Comparison of ENCODE assay signal across 20 cellular contexts in genomic region chr12:2618291-2618995, GRCh38.
A peak's percentile ranks its signal among the peaks of the same experiment; 100 is the strongest.
DNase-seq lines count a peak whose midpoint lies in the region; ATAC-seq, FAIRE-seq and TF ChIP-seq lines count a peak whose summit lies in the region.
"Had no signal": no experiment of that assay in that cellular context is flagged by ENCODE, and none has a peak within 500 bp of the region (broad histone marks: within the 10 kb centered on the region; RNA-seq: fewer than 3 reads in every experiment).

No MANE protein-coding gene starts in this region.

- intact Hi-C loops in K562 (cut with micrococcal nuclease), result no loop called here

- no peak overlapping the region for H3K9ac ChIP-seq in K562 (ENCODE audit: insufficient read depth in 1 of 2, low read depth in 2 of 2, low read length in 2 of 2)
- H3K9ac ChIP-seq: KMS-11 had no signal

- H3K4me1 ChIP-seq in K562 (replicated peaks in 1 of 2; ENCODE audit: control insufficient read depth in 2 of 2, insufficient read depth in 2 of 2, low read length in 2 of 2), result no peaks in the 10 kb centered on the region

- H3K4me2 ChIP-seq in K562 (ENCODE audit: insufficient read depth, low read length), result no peak overlapping the region
- H3K4me2 ChIP-seq: A549, KMS-11 had no signal

- CTCF ChIA-PET in K562 (lab: Yijun Ruan, JAX; ENCODE audit: low intra/inter-chr PET ratio), result no interaction called here

- TF ChIP-seq RAD21 in K562 (CRISPR knock-in tag; conservative IDR thresholded peaks at IDR 0.05 in 1 of 2, IDR thresholded peaks at IDR 0.05 in 1 of 2), result no peak

- BruUV-seq in K562 (replicated peaks; lab: Mats Ljungman, UMichigan), result no TSS peak

- WGBS in K562 (ENCODE audit: insufficient coverage, low coverage, missing lambda C conversion rate), result 1% methylated on average over 7 of the region's 12 CpGs

- H3K27ac ChIP-seq in K562 (ENCODE audit: extremely low read depth, low read depth, low read length), result no peak overlapping the region
- H3K27ac ChIP-seq: A549, KMS-11, RWPE1 had no signal

- H2AFZ ChIP-seq in K562 (ENCODE audit: low read depth, low read length), result no peak overlapping the region

- no peaks in the 10 kb centered on the region for H4K20me1 ChIP-seq in K562 (replicated peaks; ENCODE audit: control insufficient read depth, insufficient read depth, low read length)

- POLR2A ChIA-PET in K562 (lab: Yijun Ruan, JAX), result no interaction called here

- peak; percentile 40 for DNase-seq in GDM1 (lab: John Stamatoyannopoulos, UW)
- peak; percentile 53 for DNase-seq in MV-4-11 (lab: John Stamatoyannopoulos, UW)
- DNase-seq in K562 (ENCODE audit: extremely low read depth in 1 of 4, low spot score in 3 of 4), result no peak
- DNase-seq in AG08396 (ENCODE audit: low spot score), result no peak
- DNase-seq in anterior cingulate cortex (lab: John Stamatoyannopoulos, UW), result no peak
- DNase-seq in epidermal melanocyte (ENCODE audit: insufficient read length, low spot score), result no peak
- DNase-seq: CD4-positive, CD25-positive, alpha-beta regulatory T cell; H7; NCI-H2029 treated with DMSO at 0.1 percent for 48 hours; NCI-H2227 treated with DMSO at 0.1 percent for 48 hours; NCI-H526 treated with DMSO at 0.1 percent for 48 hours; SHP77; T-helper 1 cell had no signal

- no peaks in the 10 kb centered on the region for H3K9me3 ChIP-seq in K562 (replicated peaks; ENCODE audit: control insufficient read depth, insufficient read depth, low read depth, low read length)
- H3K9me3 ChIP-seq: A549 had no signal

- no peak for TF ChIP-seq EP300 in K562 (IDR thresholded peaks at IDR 0.05; ENCODE audit: low read length)

- H3K27me3 ChIP-seq in K562 (ENCODE audit: control insufficient read depth in 2 of 2, insufficient read depth in 2 of 2, low read length in 2 of 2), result peaks cover 0 to 21% of the 10 kb centered on the region in 2 experiments; a peak in 2 of 5 replicates

- no peaks in the 10 kb centered on the region for H3K9me1 ChIP-seq in K562 (ENCODE audit: control insufficient read depth, insufficient read depth, low read length)

- H3K4me3 ChIP-seq in K562, result no peak overlapping the region
- H3K4me3 ChIP-seq: A549 had no signal

- no peak for TF ChIP-seq POLR2A in K562 (conservative IDR thresholded peaks at IDR 0.05)

- no peaks in the 10 kb centered on the region for H3K36me3 ChIP-seq in K562 (ENCODE audit: control insufficient read depth, insufficient read depth, low read length)

- in situ Hi-C loops in K562 (cut with MboI), result no loop called here

- no peaks in the 10 kb centered on the region for H3K79me2 ChIP-seq in K562 (ENCODE audit: control insufficient read depth, insufficient read depth, low read length)

- TF ChIP-seq CTCF in K562 (IDR thresholded peaks at IDR 0.05 in 2 of 3, conservative IDR thresholded peaks at IDR 0.05 in 1 of 3; ENCODE audit: insufficient read depth in 2 of 3, low read depth in 1 of 3, low read length in 3 of 3), result no peak

- no peak for FAIRE-seq in K562 (lab: Jason Lieb, UNC)
- FAIRE-seq: A549, D721Med, HTR-8/SVneo had no signal

- ATAC-seq in K562 (no peak), HG02610 (IDR thresholded peaks at IDR 0.05; ENCODE audit: unreplicated experiment) (no peak)
- ATAC-seq: A549, Panc1 had no signal

TF ChIP-seq in K562, 482 proteins besides CTCF, POLR2A, EP300 and RAD21:
- peak; percentile 48; the same call in 1 of the 2 replicates for TF ChIP-seq SPI1 (IDR thresholded peaks at IDR 0.05; ENCODE audit: borderline replicate concordance, low read depth, low read length)
- TF ChIP-seq HDAC1 (IDR thresholded peaks at IDR 0.05), result no peak
- no peak for TF ChIP-seq HDAC3 (IDR thresholded peaks at IDR 0.05; ENCODE audit: borderline replicate concordance, partially characterized antibody)
- TF ChIP-seq FOXK2 (conservative IDR thresholded peaks at IDR 0.05 in 1 of 2, IDR thresholded peaks at IDR 0.05 in 1 of 2; ENCODE audit: low read depth in 2 of 2), result no peak
- TF ChIP-seq CBX3 (IDR thresholded peaks at IDR 0.05; ENCODE audit: borderline replicate concordance in 1 of 2, low read length in 2 of 2), result no peak
- no peak for TF ChIP-seq SLC30A9 (CRISPR knock-in tag; IDR thresholded peaks at IDR 0.05)
- no peak for TF ChIP-seq CEBPG (CRISPR knock-in tag; IDR thresholded peaks at IDR 0.05)
- no peak for TF ChIP-seq CEBPG (tag; conservative IDR thresholded peaks at IDR 0.05 in 1 of 2, IDR thresholded peaks at IDR 0.05 in 1 of 2)
- no peak for TF ChIP-seq ZNF695 (CRISPR knock-in tag; IDR thresholded peaks at IDR 0.05)

Comparison
In these comparisons a context has a peak if more than half of its experiments do, and no peak if none do; other contexts are left out.
1. DNase-seq: peak in GDM1 (single experiment) and MV-4-11 (single experiment); none in K562 (0 of 4), AG08396 (single experiment), anterior cingulate cortex (0 of 58) and epidermal melanocyte (single experiment).